1 cellular context compared by ENCODE assay signal in genomic region chrX:47216393-47216925, GRCh38.
TF ChIP-seq lines count a peak whose summit lies in the region.

No MANE protein-coding gene starts in this region.

TF ChIP-seq in HCT116, 20 proteins besides CTCF, POLR2A, EP300 and RAD21 (continued from another document):
- TF ChIP-seq ATF3 (IDR thresholded peaks at IDR 0.05) = no peak
- TF ChIP-seq EGR1 (IDR thresholded peaks at IDR 0.05; ENCODE audit: low read depth) = no peak
- no peak for TF ChIP-seq FOSL1 (IDR thresholded peaks at IDR 0.05; ENCODE audit: low read depth)
- no peak for TF ChIP-seq ZFX (IDR thresholded peaks at IDR 0.05)
- TF ChIP-seq POLR2AphosphoS5 (IDR thresholded peaks at IDR 0.05; ENCODE audit: low read depth, low read length) = no peak
- no peak for TF ChIP-seq YY1 (IDR thresholded peaks at IDR 0.05; ENCODE audit: extremely low read depth, insufficient replicate concordance, low read depth, low read length)
